ENCODE assay signal across 3 cellular contexts in the genomic region with DNA sequence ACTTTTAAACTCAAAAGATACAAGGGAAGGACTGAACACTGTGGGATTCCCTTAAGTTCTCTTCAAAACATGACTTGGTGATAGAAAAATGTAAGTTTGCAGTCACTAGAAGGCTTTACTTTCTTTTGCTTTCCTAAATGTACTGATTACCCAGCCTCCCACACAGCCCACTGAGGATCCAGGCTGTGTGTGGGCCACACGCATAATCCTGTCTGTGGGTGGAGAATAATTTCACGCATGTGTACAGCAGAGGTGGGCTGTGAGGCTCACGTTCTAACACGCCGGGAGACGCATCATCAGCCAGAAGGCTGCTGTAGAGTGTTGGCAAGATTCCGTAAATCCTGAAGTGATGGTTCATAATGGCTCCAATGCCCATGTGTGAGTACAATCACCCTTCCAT.
TF ChIP-seq lines count a peak whose summit lies in the region.

No MANE protein-coding gene starts in this region.

TF ChIP-seq in HEK293, 187 proteins besides CTCF, POLR2A, EP300 and RAD21:
- TF ChIP-seq, protein P1, sequence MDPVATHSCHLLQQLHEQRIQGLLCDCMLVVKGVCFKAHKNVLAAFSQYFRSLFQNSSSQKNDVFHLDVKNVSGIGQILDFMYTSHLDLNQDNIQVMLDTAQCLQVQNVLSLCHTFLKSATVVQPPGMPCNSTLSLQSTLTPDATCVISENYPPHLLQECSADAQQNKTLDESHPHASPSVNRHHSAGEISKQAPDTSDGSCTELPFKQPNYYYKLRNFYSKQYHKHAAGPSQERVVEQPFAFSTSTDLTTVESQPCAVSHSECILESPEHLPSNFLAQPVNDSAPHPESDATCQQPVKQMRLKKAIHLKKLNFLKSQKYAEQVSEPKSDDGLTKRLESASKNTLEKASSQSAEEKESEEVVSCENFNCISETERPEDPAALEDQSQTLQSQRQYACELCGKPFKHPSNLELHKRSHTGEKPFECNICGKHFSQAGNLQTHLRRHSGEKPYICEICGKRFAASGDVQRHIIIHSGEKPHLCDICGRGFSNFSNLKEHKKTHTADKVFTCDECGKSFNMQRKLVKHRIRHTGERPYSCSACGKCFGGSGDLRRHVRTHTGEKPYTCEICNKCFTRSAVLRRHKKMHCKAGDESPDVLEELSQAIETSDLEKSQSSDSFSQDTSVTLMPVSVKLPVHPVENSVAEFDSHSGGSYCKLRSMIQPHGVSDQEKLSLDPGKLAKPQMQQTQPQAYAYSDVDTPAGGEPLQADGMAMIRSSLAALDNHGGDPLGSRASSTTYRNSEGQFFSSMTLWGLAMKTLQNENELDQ (tag by site-specific recombination; IDR thresholded peaks at IDR 0.05; ENCODE audit: low read depth) = no peak
- peak; percentile 87 for TF ChIP-seq ZFHX2 (tag by site-specific recombination; conservative IDR thresholded peaks at IDR 0.05)
- TF ChIP-seq ZNF211 (tag by site-specific recombination; IDR thresholded peaks at IDR 0.05; ENCODE audit: low read depth) = no peak
- peak; percentile 84 for TF ChIP-seq EGR2 (tag by site-specific recombination; IDR thresholded peaks at IDR 0.05; ENCODE audit: low read depth)
- no peak for TF ChIP-seq KLF8 (tag by site-specific recombination; IDR thresholded peaks at IDR 0.05)

TF ChIP-seq in H1, 55 proteins besides CTCF, POLR2A, EP300 and RAD21:
- TF ChIP-seq NRF1 (IDR thresholded peaks at IDR 0.05; ENCODE audit: low read depth, low read length) (no peak), NANOG (IDR thresholded peaks at IDR 0.05; ENCODE audit: insufficient read depth, low read depth, low read length, poor library complexity, severe bottlenecking) (no peak), CHD1 (IDR thresholded peaks at IDR 0.05; ENCODE audit: low read depth, low read length) (no peak), RNF2 (IDR thresholded peaks at IDR 0.05; ENCODE audit: borderline replicate concordance, low read depth, low read length, missing control alignments, poor library complexity, severe bottlenecking) (no peak), BRCA1 (IDR thresholded peaks at IDR 0.05; ENCODE audit: low read depth, low read length) (no peak), CHD2 (IDR thresholded peaks at IDR 0.05; ENCODE audit: low read length) (no peak), TEAD4 (IDR thresholded peaks at IDR 0.05; ENCODE audit: low read depth, low read length) (no peak), HDAC6 (IDR thresholded peaks at IDR 0.05; ENCODE audit: low read depth, low read length) (no peak), JUND (IDR thresholded peaks at IDR 0.05; ENCODE audit: low read length) (no peak), SP2 (IDR thresholded peaks at IDR 0.05; ENCODE audit: low read length) (no peak), SIRT6 (IDR thresholded peaks at IDR 0.05; ENCODE audit: low read length) (no peak), CREB1 (IDR thresholded peaks at IDR 0.05) (no peak), ASH2L (IDR thresholded peaks at IDR 0.05; ENCODE audit: low read length) (no peak), JUN (IDR thresholded peaks at IDR 0.05; ENCODE audit: low read depth, low read length) (no peak), BCL11A (IDR thresholded peaks at IDR 0.05; ENCODE audit: low read depth in 2 of 2, low read length in 2 of 2) (no peak), RBBP5 (IDR thresholded peaks at IDR 0.05; ENCODE audit: borderline replicate concordance, low read depth, low read length) (no peak), KDM5A (IDR thresholded peaks at IDR 0.05; ENCODE audit: low read length) (no peak), SIX5 (IDR thresholded peaks at IDR 0.05; ENCODE audit: low read depth, low read length) (no peak)
- TF ChIP-seq, protein P2, sequence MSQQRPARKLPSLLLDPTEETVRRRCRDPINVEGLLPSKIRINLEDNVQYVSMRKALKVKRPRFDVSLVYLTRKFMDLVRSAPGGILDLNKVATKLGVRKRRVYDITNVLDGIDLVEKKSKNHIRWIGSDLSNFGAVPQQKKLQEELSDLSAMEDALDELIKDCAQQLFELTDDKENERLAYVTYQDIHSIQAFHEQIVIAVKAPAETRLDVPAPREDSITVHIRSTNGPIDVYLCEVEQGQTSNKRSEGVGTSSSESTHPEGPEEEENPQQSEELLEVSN (IDR thresholded peaks at IDR 0.05) = no peak

TF ChIP-seq in HepG2, 621 proteins besides CTCF, POLR2A, EP300 and RAD21:
- no peak for TF ChIP-seq ZNF451 (CRISPR knock-in tag; IDR thresholded peaks at IDR 0.05)
- TF ChIP-seq ARID3A (IDR thresholded peaks at IDR 0.05; ENCODE audit: low read depth, low read length) = no peak
- TF ChIP-seq ZNF784 (CRISPR knock-in tag; IDR thresholded peaks at IDR 0.05; ENCODE audit: borderline replicate concordance) = no peak
- TF ChIP-seq WIZ (CRISPR knock-in tag; IDR thresholded peaks at IDR 0.05) = no peak
- no peak for TF ChIP-seq YEATS4 (CRISPR knock-in tag; IDR thresholded peaks at IDR 0.05; ENCODE audit: borderline replicate concordance)
- TF ChIP-seq ZNF34 (CRISPR knock-in tag; IDR thresholded peaks at IDR 0.05; ENCODE audit: borderline replicate concordance) = no peak
- no peak for TF ChIP-seq PTBP1 (IDR thresholded peaks at IDR 0.05; ENCODE audit: low read depth, low read length, poor library complexity, severe bottlenecking)
- TF ChIP-seq SETDB1 (CRISPR knock-in tag; IDR thresholded peaks at IDR 0.05; ENCODE audit: borderline replicate concordance) = no peak
- TF ChIP-seq ZC3H4 (CRISPR knock-in tag; IDR thresholded peaks at IDR 0.05; ENCODE audit: borderline replicate concordance) = no peak
- no peak for TF ChIP-seq ZKSCAN1 (IDR thresholded peaks at IDR 0.05; ENCODE audit: low read length)
- TF ChIP-seq ZNF263 (CRISPR knock-in tag; IDR thresholded peaks at IDR 0.05) = no peak
- TF ChIP-seq NFRKB (IDR thresholded peaks at IDR 0.05) = no peak
TF ChIP-seq in HepG2: peak in this region for 0.
